In the genomic region with DNA sequence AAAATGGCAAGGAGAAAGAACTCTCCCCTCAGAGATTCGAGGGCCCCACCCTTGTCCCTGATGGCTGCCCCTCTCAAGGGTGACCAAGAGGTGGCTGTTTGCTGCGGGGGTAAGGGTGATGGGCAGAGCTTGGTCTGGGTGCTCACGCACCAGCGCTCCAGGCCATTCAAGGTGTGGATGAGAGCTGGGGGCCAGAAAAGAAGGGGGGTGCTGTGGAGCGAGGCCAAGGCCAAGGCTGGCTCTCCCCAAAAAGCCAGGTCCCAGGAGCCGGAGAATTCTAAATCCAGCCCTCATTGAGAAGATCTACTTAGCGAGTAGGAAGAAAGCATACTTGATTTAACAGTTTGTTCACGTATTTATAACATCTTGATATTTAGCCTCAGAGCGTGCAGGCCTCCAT, we compare ENCODE assay signal across 17 cellular contexts. TPM values are rescaled to one million over a fixed set of nuclear protein-coding genes. Genes with fewer than 3 reads are reported as not detected.
DNase-seq lines count a peak whose midpoint lies in the region; ATAC-seq and TF ChIP-seq lines count a peak whose summit lies in the region.
"Had no signal": no experiment of that assay in that cellular context is flagged by ENCODE, and none has a peak within 500 bp of the region (broad histone marks: within the 10 kb centered on the region; RNA-seq: fewer than 3 reads in every experiment).

No MANE protein-coding gene starts in this region.

- WGBS in IMR-90 (ENCODE audit: extremely low coverage in 2 of 2, insufficient read length in 1 of 2), 2 experiments = 93% methylated on average over 3 of the region's 9 CpGs; no CpG with 5 or more reads in 1 of the 2 experiments
- 97% methylated on average over 9 of the region's 9 CpGs for WGBS in mesenchymal stem cell
- 90 to 95% (median 93%) methylated on average over 9 of the region's 9 CpGs for WGBS in spleen, 5 donors

- no peak for DNase-seq in IMR-90
- DNase-seq in WTC11 (ENCODE audit: low spot score) = no peak
- DNase-seq in mesenchymal stem cell = no peak
- DNase-seq in spleen = peak; percentile 62
- DNase-seq in NCI-H146 (lab: John Stamatoyannopoulos, UW) = no peak
- no peak for DNase-seq in Ammon's horn (ENCODE audit: low spot score)
- no peak for DNase-seq in COLO829 (ENCODE audit: low spot score)
- no peak for DNase-seq in GDM1 (lab: John Stamatoyannopoulos, UW)
- DNase-seq: EL, MV-4-11, NCI-H1417 treated with DMSO at 0.1 percent for 48 hours, NCI-H2081, NCI-H510A, SIG-M5 had no signal

- H2AFZ ChIP-seq in IMR-90 (replicated peaks; ENCODE audit: low read length, poor library complexity) (no peak overlapping the region), mesenchymal stem cell (ENCODE audit: low read depth, low read length) (no peak overlapping the region)

- H2BK12ac ChIP-seq in mesenchymal stem cell (ENCODE audit: low read length in 2 of 2) = peak overlapping the region in 1 of 2 experiments; percentile 64

- no peaks in the 10 kb centered on the region; the same call in none of the 2 replicates for H3K27me3 Mint-ChIP-seq in WTC11 (ENCODE audit: low read depth)

- no peak for TF ChIP-seq POLR2A in IMR-90 (IDR thresholded peaks at IDR 0.05; ENCODE audit: low read depth, low read length)
- no peak for TF ChIP-seq POLR2A in spleen (IDR thresholded peaks at IDR 0.05)

- H3K27ac ChIP-seq in IMR-90 (ENCODE audit: insufficient read depth, low read length) (no peak overlapping the region), mesenchymal stem cell (ENCODE audit: low read length, poor library complexity, severe bottlenecking) (no peak overlapping the region), spleen (no peak overlapping the region)
- H3K27ac ChIP-seq: HL-60 had no signal

- no peak overlapping the region; the same call in 1 of the 2 replicates for H3K4ac ChIP-seq in IMR-90 (ENCODE audit: low read depth, low read length)
- H3K4ac ChIP-seq in mesenchymal stem cell (ENCODE audit: low read depth in 1 of 2, low read length in 2 of 2) = no peak overlapping the region

- peaks cover 6% of the 10 kb centered on the region for H3K9me3 Mint-ChIP-seq in WTC11

- BruUV-seq in IMR-90 (replicated peaks; lab: Mats Ljungman, UMichigan) = no TSS peak

- intact Hi-C loops in IMR-90 (cut with micrococcal nuclease) (no loop called here), spleen (cut with DNase I; ENCODE audit: low total_unique reads) (no loop called here)

- H3K23ac ChIP-seq in IMR-90 (ENCODE audit: low read depth, low read length) = no peak overlapping the region
- no peak overlapping the region for H3K23ac ChIP-seq in mesenchymal stem cell (ENCODE audit: low read length in 2 of 2)

- H3K27ac Mint-ChIP-seq in WTC11 = peak overlapping the region; percentile 80; the same call in 1 of the 2 replicates

- in situ Hi-C loops in IMR-90 (cut with MboI; ENCODE audit: low sequenced_read_pairs) = no loop called here

- no peak overlapping the region for H2BK5ac ChIP-seq in IMR-90 (ENCODE audit: low read depth, low read length, poor library complexity, severe bottlenecking)
- H2BK5ac ChIP-seq in mesenchymal stem cell (ENCODE audit: low read depth, low read length, poor library complexity, severe bottlenecking) = no peak overlapping the region

- dilution Hi-C loops in IMR-90 (cut with HindIII; ENCODE audit: low sequenced_read_pairs, unreplicated experiment) = no loop called here

- no peaks in the 10 kb centered on the region; the same call in 1 of the 2 replicates for H3K36me3 Mint-ChIP-seq in WTC11
- H3K36me3 Mint-ChIP-seq: CD14-positive monocyte had no signal

- peaks cover 20% of the 10 kb centered on the region for H3K4me1 ChIP-seq in IMR-90 (ENCODE audit: control insufficient read depth, insufficient read depth, low read length)
- H3K4me1 ChIP-seq in mesenchymal stem cell (ENCODE audit: control insufficient read depth, insufficient read depth, low read depth, low read length) = peaks cover 30% of the 10 kb centered on the region
- peaks cover 15 to 60% (median 44%) of the 10 kb centered on the region in 6 donors for H3K4me1 ChIP-seq in spleen

- H3K36me3 ChIP-seq in IMR-90 (ENCODE audit: control insufficient read depth, insufficient read depth, low read length) (no peaks in the 10 kb centered on the region), mesenchymal stem cell (ENCODE audit: control insufficient read depth in 1 of 2, insufficient read depth in 2 of 2, low read depth in 1 of 2, low read length in 2 of 2) (no peaks in the 10 kb centered on the region), spleen (no peaks in the 10 kb centered on the region)

- H3K4me1 Mint-ChIP-seq in WTC11 = peaks cover 57% of the 10 kb centered on the region

- H2AK9ac ChIP-seq in IMR-90 (replicated peaks; ENCODE audit: low read depth, low read length, poor library complexity) = no peak overlapping the region

- H3K9me3 ChIP-seq in IMR-90 (ENCODE audit: control insufficient read depth, insufficient read depth, low read length) = 0 out of 2 replicates have a peak, but pooled peaks cover 3% of the 10 kb centered on the region
- peaks cover 8% of the 10 kb centered on the region for H3K9me3 ChIP-seq in mesenchymal stem cell (ENCODE audit: control insufficient read depth, low read length)
- peaks cover 0 to 10% (median 2%) of the 10 kb centered on the region in 8 donors for H3K9me3 ChIP-seq in spleen

- POLR2A ChIA-PET in IMR-90 (lab: Charles Lee; ENCODE audit: unreplicated experiment) (no interaction called here), WTC11 (lab: Charles Lee) (interaction anchor here (0.6 to 1.4 kb wide), 3 partner anchors 11 to 120 kb away, joined by 3 to 4 read pairs (median 4); no protein-coding TSS in a partner anchor)

- no peak overlapping the region for H2BK20ac ChIP-seq in IMR-90 (ENCODE audit: low read depth, low read length)

- H2BK120ac ChIP-seq in IMR-90 (ENCODE audit: low read depth, low read length) (0 out of 2 replicates have a peak overlapping the region, but pooled peaks have one; percentile 3), mesenchymal stem cell (ENCODE audit: low read depth, low read length) (no peak overlapping the region)

- CTCF ChIA-PET in IMR-90 (lab: Yijun Ruan, JAX) = no interaction called here
- CTCF ChIA-PET in WTC11 (lab: Charles Lee) = interaction anchor here (1.7 to 1.9 kb wide), 2 partner anchors 10 to 126 kb away, joined by 11 to 12 read pairs; no protein-coding TSS in a partner anchor

- H3K4me2 ChIP-seq in IMR-90 (ENCODE audit: low read depth, low read length) (no peak overlapping the region), mesenchymal stem cell (ENCODE audit: low read length, poor library complexity, severe bottlenecking) (no peak overlapping the region)

- H3K27me3 ChIP-seq in IMR-90 (ENCODE audit: control insufficient read depth, insufficient read depth, low read length) (no peaks in the 10 kb centered on the region), mesenchymal stem cell (ENCODE audit: control insufficient read depth in 1 of 2, insufficient read depth in 1 of 2, low read length in 2 of 2) (no peaks in the 10 kb centered on the region), spleen (replicated peaks in 1 of 7) (peaks cover 0 to 7% (median 0%) of the 10 kb centered on the region in 7 donors)

- H3K4me3 Mint-ChIP-seq in WTC11 = no peak overlapping the region
- H3K4me3 Mint-ChIP-seq: CD14-positive monocyte had no signal

- TF ChIP-seq CTCF in IMR-90 (conservative IDR thresholded peaks at IDR 0.05; ENCODE audit: low read depth, low read length) = no peak
- TF ChIP-seq CTCF in WTC11 (IDR thresholded peaks at IDR 0.05) = no peak
- no peak for TF ChIP-seq CTCF in spleen (IDR thresholded peaks at IDR 0.05 in 8 of 11, conservative IDR thresholded peaks at IDR 0.05 in 3 of 11)

- no peaks in the 10 kb centered on the region for H4K20me1 ChIP-seq in IMR-90 (ENCODE audit: insufficient read depth, low read length)

- no peak overlapping the region for H3K4me3 ChIP-seq in IMR-90 (ENCODE audit: insufficient read depth, low read depth, low read length)
- no peak overlapping the region for H3K4me3 ChIP-seq in mesenchymal stem cell (ENCODE audit: insufficient read depth in 1 of 2, low read depth in 1 of 2, low read length in 2 of 2)
- H3K4me3 ChIP-seq in spleen = no peak overlapping the region

- H3K14ac ChIP-seq in IMR-90 (replicated peaks; ENCODE audit: low read depth, low read length) (no peak overlapping the region), mesenchymal stem cell (ENCODE audit: low read length in 2 of 2) (no peak overlapping the region)

- H3K9ac ChIP-seq in IMR-90 (ENCODE audit: low read depth, low read length) (no peak overlapping the region), mesenchymal stem cell (ENCODE audit: low read length) (no peak overlapping the region)

- H2BK15ac ChIP-seq in IMR-90 (ENCODE audit: low read depth, low read length) (no peak overlapping the region), mesenchymal stem cell (ENCODE audit: low read depth, poor library complexity, severe bottlenecking) (peak overlapping the region; percentile 80)

- no peak for TF ChIP-seq RAD21 in IMR-90 (IDR thresholded peaks at IDR 0.05; ENCODE audit: low read length)

- H3K79me1 ChIP-seq in IMR-90 (ENCODE audit: low read depth in 1 of 2, low read length in 2 of 2) (0 out of 4 replicates have a peak, but pooled peaks cover 0 to 3% of the 10 kb centered on the region in 2 experiments), mesenchymal stem cell (replicated peaks; ENCODE audit: low read length, poor library complexity, severe bottlenecking) (no peaks in the 10 kb centered on the region)

- no peak overlapping the region for H3K18ac ChIP-seq in IMR-90 (ENCODE audit: low read depth, low read length)
- H3K18ac ChIP-seq in mesenchymal stem cell (ENCODE audit: low read depth in 1 of 2, low read length in 2 of 2) = no peak overlapping the region

- H2AK5ac ChIP-seq in IMR-90 (ENCODE audit: low read depth, low read length) (peak overlapping the region; percentile 12; the same call in 1 of the 2 replicates), mesenchymal stem cell (ENCODE audit: low read length, severe bottlenecking) (no peak overlapping the region)

- no peak overlapping the region for H4K5ac ChIP-seq in IMR-90 (ENCODE audit: low read depth, low read length)

- no peak overlapping the region for H4K8ac ChIP-seq in IMR-90 (ENCODE audit: low read depth in 2 of 2, low read length in 2 of 2)
- no peak overlapping the region for H4K8ac ChIP-seq in mesenchymal stem cell (ENCODE audit: low read length)

- no peak overlapping the region for H3K56ac ChIP-seq in IMR-90 (ENCODE audit: extremely low read depth, insufficient read depth, low read length)

- peaks cover 22% of the 10 kb centered on the region for H3K9me1 ChIP-seq in IMR-90 (ENCODE audit: insufficient read depth, low read length)

- H4K91ac ChIP-seq in IMR-90 (ENCODE audit: insufficient read depth, low read depth, low read length) (no peak overlapping the region; the same call in 1 of the 2 replicates), mesenchymal stem cell (ENCODE audit: low read length) (peak overlapping the region; percentile 31)

- ATAC-seq in IMR-90 (ENCODE audit: low read depth) (no peak), WTC11 (no peak)
- ATAC-seq: HCT116 had no signal

RNA-seq across cellular contexts. Expression of a gene that starts 28.1 kb away (rescaled TPM):
- 0.56 and 0.90 TPM in 2 replicates for total RNA-seq in IMR-90 (2012; rRNA removed)
- 3.4 and 3.6 TPM in 2 replicates for polyA plus RNA-seq in IMR-90 (2012; rRNA removed)
- 1.9 and 2.8 TPM in 2 replicates for polyA plus RNA-seq in IMR-90 (2012; cell fraction: cytosol; rRNA removed)
- 13.5 and 15.7 TPM in 2 replicates for polyA plus RNA-seq in IMR-90 (2012; cell fraction: nucleus; rRNA removed; ENCODE audit: low replicate concordance)
- total RNA-seq in WTC11 (2021) = 10.6 to 11.1 TPM (median 10.6 TPM) in 3 replicates
- 2.0 TPM for polyA plus RNA-seq in mesenchymal stem cell (2013, experiment 1 of 2)
- polyA plus RNA-seq in mesenchymal stem cell (2013, experiment 2 of 2) = 1.6 TPM
- total RNA-seq in spleen = 10 to 100 TPM; 50.9 to 99.4 (median 64.6) TPM
- 10 to 100 TPM; 20.2 to 62.0 (median 26.8) TPM for polyA plus RNA-seq in spleen
